ENCODE assay signal across 31 cellular contexts in the genomic region with DNA sequence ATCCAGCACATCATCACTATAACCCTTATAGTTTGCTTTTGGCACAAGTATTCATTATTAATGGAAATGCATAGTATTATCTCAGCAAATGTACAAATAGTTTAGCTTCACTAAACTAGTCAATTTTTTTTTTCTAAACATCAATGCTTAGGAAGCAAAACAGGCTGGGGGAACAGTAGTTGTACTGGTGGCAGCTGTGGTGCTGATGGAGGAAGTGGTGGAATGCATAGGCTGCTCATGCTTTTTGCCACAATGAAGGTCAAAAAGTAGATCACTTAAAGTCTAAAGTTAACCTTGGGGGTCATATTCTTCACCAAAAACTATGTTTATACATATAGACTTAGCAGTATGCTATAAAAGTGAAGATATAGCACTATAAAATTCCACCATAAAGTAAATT. TPM values are rescaled to one million over a fixed set of nuclear protein-coding genes. Genes with fewer than 3 reads are reported as not detected.
"Had no signal": no experiment of that assay in that cellular context is flagged by ENCODE, and none has a peak within 500 bp of the region (broad histone marks: within the 10 kb centered on the region; RNA-seq: fewer than 3 reads in every experiment).

No MANE protein-coding gene starts in this region.

- H3K27me3 ChIP-seq: colonic mucosa, ovary, right lobe of liver, uterus had no signal

- H3K9me3 ChIP-seq: colonic mucosa, heart left ventricle, ovary, right lobe of liver, uterus had no signal

- H3K4me3 Mint-ChIP-seq: activated T-helper 1 cell treated with anti-CD3 and anti-CD28 coated beads, Interleukin-12 subunit alpha, Interleukin-12 subunit beta, Interleukin-2, Interleukin-4 antibody, amounts not matched to agents 30 ng/mL and 10 ng/mL and 1 ng/mL, durations not matched to agents 14 hours and 24 hours and 36 hours; immature natural killer cell; memory B cell; stimulated activated effector memory CD8-positive, alpha-beta T cell treated with anti-CD3 and anti-CD28 coated beads, Interleukin-12 subunit alpha, Interleukin-12 subunit beta, amount 100 ng/mL, for 72 hours; stimulated activated naive CD8-positive, alpha-beta T cell treated with anti-CD3 and anti-CD28 coated beads, Interleukin-15, Interleukin-2, amounts not matched to agents 100 ng/mL and 50 ng/mL, for 24 hours; type B pancreatic cell had no signal

- H3K9me3 Mint-ChIP-seq: activated T-helper 1 cell treated with anti-CD3 and anti-CD28 coated beads, Interleukin-12 subunit alpha, Interleukin-12 subunit beta, Interleukin-2, Interleukin-4 antibody, amounts not matched to agents 30 ng/mL and 10 ng/mL and 1 ng/mL, durations not matched to agents 14 hours and 24 hours and 36 hours; immature natural killer cell; memory B cell; naive thymus-derived CD4-positive, alpha-beta T cell; stimulated activated effector memory CD8-positive, alpha-beta T cell treated with anti-CD3 and anti-CD28 coated beads, Interleukin-12 subunit alpha, Interleukin-12 subunit beta, amount 100 ng/mL, for 72 hours; stimulated activated naive CD8-positive, alpha-beta T cell treated with anti-CD3 and anti-CD28 coated beads, Interleukin-15, Interleukin-2, amounts not matched to agents 100 ng/mL and 50 ng/mL, for 24 hours; type B pancreatic cell had no signal

- H3K4me1 ChIP-seq: colonic mucosa, heart left ventricle, right lobe of liver, uterus had no signal

- ATAC-seq: activated CD4-positive, CD25-positive, alpha-beta regulatory T cell treated with anti-CD3 and anti-CD28 coated beads, Interleukin-2, amount 50 U/mL, for 24 hours; esophagus mucosa; left colon; naive thymus-derived CD4-positive, alpha-beta T cell; right lobe of liver; stimulated activated effector memory CD8-positive, alpha-beta T cell treated with anti-CD3 and anti-CD28 coated beads, Interleukin-12 subunit alpha, Interleukin-12 subunit beta, amount 100 ng/mL, for 72 hours had no signal

- H3K27ac ChIP-seq: colonic mucosa, heart left ventricle, ovary, right lobe of liver, uterus, WERI-Rb-1 had no signal

- H3K36me3 Mint-ChIP-seq: immature natural killer cell; memory B cell; stimulated activated effector memory CD8-positive, alpha-beta T cell treated with anti-CD3 and anti-CD28 coated beads, Interleukin-12 subunit alpha, Interleukin-12 subunit beta, amount 100 ng/mL, for 72 hours; type B pancreatic cell had no signal

- H3K4me3 ChIP-seq: colonic mucosa, heart left ventricle, ovary, right lobe of liver, uterus had no signal

- FAIRE-seq: kidney had no signal

- H3K36me3 ChIP-seq: colonic mucosa, heart left ventricle, ovary, right lobe of liver, uterus, WERI-Rb-1 had no signal

- H3K27ac Mint-ChIP-seq: activated T-helper 1 cell treated with anti-CD3 and anti-CD28 coated beads, Interleukin-12 subunit alpha, Interleukin-12 subunit beta, Interleukin-2, Interleukin-4 antibody, amounts not matched to agents 30 ng/mL and 10 ng/mL and 1 ng/mL, durations not matched to agents 14 hours and 24 hours and 36 hours; immature natural killer cell; memory B cell; naive thymus-derived CD4-positive, alpha-beta T cell; progenitor cell of endocrine pancreas; stimulated activated effector memory CD8-positive, alpha-beta T cell treated with anti-CD3 and anti-CD28 coated beads, Interleukin-12 subunit alpha, Interleukin-12 subunit beta, amount 100 ng/mL, for 72 hours; stimulated activated naive CD8-positive, alpha-beta T cell treated with anti-CD3 and anti-CD28 coated beads, Interleukin-15, Interleukin-2, amounts not matched to agents 100 ng/mL and 50 ng/mL, for 24 hours; type B pancreatic cell had no signal

- H3K27me3 Mint-ChIP-seq: memory B cell, type B pancreatic cell had no signal

- H3K4me1 Mint-ChIP-seq: memory B cell had no signal

- DNase-seq: activated CD4-positive, alpha-beta T cell treated with anti-CD3 and anti-CD28 coated beads for 48 hours; activated CD4-positive, alpha-beta T cell treated with anti-CD3 and anti-CD28 coated beads, Interleukin-2, amount 50 U/mL, for 48 hours; activated effector memory CD4-positive, alpha-beta T cell treated with anti-CD3 and anti-CD28 coated beads, Interleukin-2, amount 50 U/mL, for 16 hours; activated naive CD4-positive, alpha-beta T cell treated with anti-CD3 and anti-CD28 coated beads, Interleukin-2, amount 50 U/mL, for 16 hours; colonic mucosa; foreskin fibroblast; heart left ventricle; hypothalamus; immature natural killer cell; kidney; left colon; midbrain; naive thymus-derived CD4-positive, alpha-beta T cell; ovary; right lobe of liver; stimulated activated CD4-positive, alpha-beta T cell treated with anti-CD3 and anti-CD28 coated beads, Interleukin-12 subunit alpha, Interleukin-12 subunit beta, amount 100 ng/mL, for 4 hours; stimulated activated CD4-positive, alpha-beta T cell treated with anti-CD3 and anti-CD28 coated beads, Interleukin-4, amount 100 ng/mL, for 1 hour; substantia nigra; T1000; uterus; WERI-Rb-1 had no signal

RNA-seq across cellular contexts. Expression of a gene that starts 36.3 kb away (rescaled TPM):
- total RNA-seq: skeletal muscle tissue had no signal
- polyA plus RNA-seq: naive thymus-derived CD4-positive, alpha-beta T cell had no signal

RNA-seq across cellular contexts. Expression of a gene that starts 50.8 kb away (rescaled TPM):
- total RNA-seq: progenitor cell of endocrine pancreas had no signal
- polyA plus RNA-seq: heart left ventricle; naive thymus-derived CD4-positive, alpha-beta T cell; neural cell had no signal

RNA-seq across cellular contexts. Expression of a gene that starts 51.2 kb away (rescaled TPM):
- total RNA-seq: progenitor cell of endocrine pancreas, skeletal muscle tissue had no signal
- polyA plus RNA-seq: heart left ventricle, neural cell had no signal
